In genomic region chr11:87779276-87780067, GRCh38 we compare ENCODE assay signal across 39 cellular contexts.
"Had no signal": no experiment of that assay in that cellular context is flagged by ENCODE, and none has a peak within 500 bp of the region (broad histone marks: within the 10 kb centered on the region; RNA-seq: fewer than 3 reads in every experiment).

No MANE protein-coding gene starts in this region.

- H3K27me3 ChIP-seq: ascending aorta, cardiac muscle cell, colonic mucosa, dorsolateral prefrontal cortex, heart left ventricle, neutrophil, ovary, thyroid gland, upper lobe of left lung had no signal

- H3K36me3 Mint-ChIP-seq: activated naive CD8-positive, alpha-beta T cell treated with anti-CD3 and anti-CD28 coated beads for 36 hours; brain; immature natural killer cell; mesothelial cell of epicardium; naive B cell; stimulated activated memory B cell treated with anti-CD40 and anti-IgM and Interleukin-4, amounts not matched to agents 10 μg/mL and 1 μg/mL and 100 μg/mL, for 72 hours had no signal

- H3K9me3 ChIP-seq: ascending aorta, colonic mucosa, neutrophil, ovary, thyroid gland had no signal

- ATAC-seq: activated CD4-positive, CD25-positive, alpha-beta regulatory T cell treated with anti-CD3 and anti-CD28 coated beads, Interleukin-2, amount 50 U/mL, for 24 hours; heart left ventricle; left colon; sciatic nerve; stimulated activated memory B cell treated with anti-CD40 and anti-IgM and Interleukin-4, amounts not matched to agents 10 μg/mL and 1 μg/mL and 100 μg/mL, for 72 hours; stimulated activated naive CD8-positive, alpha-beta T cell treated with anti-CD3 and anti-CD28 coated beads, Interleukin-15, amount 100 ng/mL, for 72 hours had no signal

- H3K4me1 Mint-ChIP-seq: activated naive CD8-positive, alpha-beta T cell treated with anti-CD3 and anti-CD28 coated beads for 36 hours; immature natural killer cell; naive B cell; nephron progenitor cell; stimulated activated memory B cell treated with anti-CD40 and anti-IgM and Interleukin-4, amounts not matched to agents 10 μg/mL and 1 μg/mL and 100 μg/mL, for 72 hours; stimulated activated naive CD8-positive, alpha-beta T cell treated with anti-CD3 and anti-CD28 coated beads, Interleukin-15, amount 100 ng/mL, for 72 hours had no signal

- H3K9me3 Mint-ChIP-seq: activated T-helper 1 cell treated with anti-CD3 and anti-CD28 coated beads, Interleukin-12 subunit alpha, Interleukin-12 subunit beta, Interleukin-2, Interleukin-4 antibody, amounts not matched to agents 30 ng/mL and 10 ng/mL and 1 ng/mL, durations not matched to agents 14 hours and 24 hours and 36 hours; mesothelial cell of epicardium; stimulated activated memory B cell treated with anti-CD40 and anti-IgM and Interleukin-4, amounts not matched to agents 10 μg/mL and 1 μg/mL and 100 μg/mL, for 72 hours; stimulated activated naive CD8-positive, alpha-beta T cell treated with anti-CD3 and anti-CD28 coated beads, Interleukin-15, amount 100 ng/mL, for 72 hours had no signal

- H3K27ac ChIP-seq: ascending aorta, cardiac muscle cell, colonic mucosa, dorsolateral prefrontal cortex, heart left ventricle, neutrophil, ovary, thyroid gland, upper lobe of left lung, WERI-Rb-1 had no signal

- DNase-seq: activated CD4-positive, alpha-beta T cell treated with anti-CD3 and anti-CD28 coated beads for 48 hours; activated CD4-positive, alpha-beta T cell treated with anti-CD3 and anti-CD28 coated beads, Interleukin-2, amount 50 U/mL, for 48 hours; activated CD8-positive, alpha-beta memory T cell treated with anti-CD3 and anti-CD28 coated beads for 24 hours; activated effector memory CD4-positive, alpha-beta T cell treated with anti-CD3 and anti-CD28 coated beads, Interleukin-2, amount 50 U/mL, for 16 hours; activated naive CD4-positive, alpha-beta T cell treated with anti-CD3 and anti-CD28 coated beads for 36 hours; activated naive CD8-positive, alpha-beta T cell treated with anti-CD3 and anti-CD28 coated beads for 36 hours; cerebellar nuclear complex; colonic mucosa; dorsolateral prefrontal cortex; effector memory CD4-positive, alpha-beta T cell; erythroblast; heart left ventricle; hypothalamus; immature natural killer cell; kidney; left colon; naive B cell; nephron progenitor cell; ovary; retina; stimulated activated CD4-positive, alpha-beta T cell treated with anti-CD3 and anti-CD28 coated beads, Interleukin-1b, Interleukin-23, amount 100 ng/mL, for 48 hours; stimulated activated CD4-positive, alpha-beta T cell treated with anti-CD3 and anti-CD28 coated beads, Interleukin-4, amount 100 ng/mL, for 4 hours; stimulated activated CD8-positive, alpha-beta memory T cell treated with anti-CD3 and anti-CD28 coated beads, Interleukin-4, amount 100 ng/mL, for 48 hours; stimulated activated naive CD8-positive, alpha-beta T cell treated with anti-CD3 and anti-CD28 coated beads, Interleukin-15, amount 100 ng/mL, for 72 hours; substantia nigra; thyroid gland; upper lobe of left lung; WERI-Rb-1 had no signal

- H3K36me3 ChIP-seq: ascending aorta, cardiac muscle cell, colonic mucosa, heart left ventricle, neutrophil, ovary, thyroid gland, upper lobe of left lung, WERI-Rb-1 had no signal

- H3K4me1 ChIP-seq: ascending aorta, colonic mucosa, thyroid gland, upper lobe of left lung had no signal

- H3K27me3 Mint-ChIP-seq: activated naive CD8-positive, alpha-beta T cell treated with anti-CD3 and anti-CD28 coated beads for 36 hours; brain; naive B cell; progenitor cell of endocrine pancreas; stimulated activated memory B cell treated with anti-CD40 and anti-IgM and Interleukin-4, amounts not matched to agents 10 μg/mL and 1 μg/mL and 100 μg/mL, for 72 hours; stimulated activated naive CD8-positive, alpha-beta T cell treated with anti-CD3 and anti-CD28 coated beads, Interleukin-15, amount 100 ng/mL, for 72 hours had no signal

- H3K4me3 ChIP-seq: ascending aorta, cardiac muscle cell, colonic mucosa, dorsolateral prefrontal cortex, heart left ventricle, ovary, smooth muscle cell, thyroid gland, upper lobe of left lung had no signal

- H3K27ac Mint-ChIP-seq: activated naive CD4-positive, alpha-beta T cell treated with anti-CD3 and anti-CD28 coated beads for 36 hours; activated naive CD8-positive, alpha-beta T cell treated with anti-CD3 and anti-CD28 coated beads for 36 hours; activated T-helper 1 cell treated with anti-CD3 and anti-CD28 coated beads, Interleukin-12 subunit alpha, Interleukin-12 subunit beta, Interleukin-2, Interleukin-4 antibody, amounts not matched to agents 30 ng/mL and 10 ng/mL and 1 ng/mL, durations not matched to agents 14 hours and 24 hours and 36 hours; immature natural killer cell; mesothelial cell of epicardium; naive B cell; nephron progenitor cell; progenitor cell of endocrine pancreas; stimulated activated memory B cell treated with anti-CD40 and anti-IgM and Interleukin-4, amounts not matched to agents 10 μg/mL and 1 μg/mL and 100 μg/mL, for 72 hours; stimulated activated naive CD8-positive, alpha-beta T cell treated with anti-CD3 and anti-CD28 coated beads, Interleukin-15, amount 100 ng/mL, for 72 hours had no signal

- H3K4me3 Mint-ChIP-seq: activated naive CD4-positive, alpha-beta T cell treated with anti-CD3 and anti-CD28 coated beads for 36 hours; activated naive CD8-positive, alpha-beta T cell treated with anti-CD3 and anti-CD28 coated beads for 36 hours; activated T-helper 1 cell treated with anti-CD3 and anti-CD28 coated beads, Interleukin-12 subunit alpha, Interleukin-12 subunit beta, Interleukin-2, Interleukin-4 antibody, amounts not matched to agents 30 ng/mL and 10 ng/mL and 1 ng/mL, durations not matched to agents 14 hours and 24 hours and 36 hours; brain; immature natural killer cell; mesothelial cell of epicardium; naive B cell; nephron progenitor cell; stimulated activated memory B cell treated with anti-CD40 and anti-IgM and Interleukin-4, amounts not matched to agents 10 μg/mL and 1 μg/mL and 100 μg/mL, for 72 hours; stimulated activated naive CD8-positive, alpha-beta T cell treated with anti-CD3 and anti-CD28 coated beads, Interleukin-15, amount 100 ng/mL, for 72 hours had no signal
